In genomic region chr21:38661296-38662223, GRCh38 we compare ENCODE assay signal across 8 cellular contexts.
DNase-seq lines count a peak whose midpoint lies in the region; ATAC-seq, FAIRE-seq and TF ChIP-seq lines count a peak whose summit lies in the region.

No MANE protein-coding gene starts in this region.

- peak overlapping the region; percentile 36 for H3K4me3 ChIP-seq in SJSA1
- H3K4me3 ChIP-seq in esophagus squamous epithelium, result peak overlapping the region; percentile 54 to 78 (median 64)

- peaks cover 90% of the 10 kb centered on the region for H3K27me3 Mint-ChIP-seq in nephron progenitor cell (ENCODE audit: low read depth, poor library complexity)

- peak overlapping the region; percentile 75 for H3K4me3 Mint-ChIP-seq in nephron progenitor cell

- intact Hi-C loops in esophagus squamous epithelium (cut with DNase I), result no loop called here

- no peak for TF ChIP-seq POLR2A in esophagus squamous epithelium (IDR thresholded peaks at IDR 0.05)

- peaks cover 23% of the 10 kb centered on the region for H3K4me1 ChIP-seq in SJSA1 (replicated peaks)
- peaks cover 0 to 27% (median 10%) of the 10 kb centered on the region in 3 donors for H3K4me1 ChIP-seq in esophagus squamous epithelium

- no peaks in the 10 kb centered on the region for H3K9me3 ChIP-seq in SJSA1 (replicated peaks)
- H3K9me3 ChIP-seq in esophagus squamous epithelium, result no peaks in the 10 kb centered on the region

- WGBS in esophagus squamous epithelium, 2 donors, result 2 to 6% methylated on average over 30 to 33 of the region's 57 CpGs

- peak; percentile 35 for DNase-seq in GM10266 (ENCODE audit: extremely low spot score)
- peak in 1 of 2 experiments; percentile 79 for DNase-seq in SJSA1 (ENCODE audit: low read depth in 1 of 2, low spot score in 2 of 2)
- DNase-seq in esophagus squamous epithelium (lab: John Stamatoyannopoulos, UW), result no peak
- DNase-seq in nephron progenitor cell, result peak; percentile 55
- DNase-seq in RCC 7860 (ENCODE audit: low spot score), result no peak
- DNase-seq in glomerular visceral epithelial cell (ENCODE audit: extremely low spot score), result no peak
- DNase-seq in germinal center (ENCODE audit: low spot score), result no peak

- H3K27ac Mint-ChIP-seq in nephron progenitor cell, result no peak overlapping the region

- FAIRE-seq in RCC 7860 (lab: Jason Lieb, UNC), result no peak

- no peaks in the 10 kb centered on the region for H3K9me3 Mint-ChIP-seq in nephron progenitor cell

- H3K27ac ChIP-seq in SJSA1 (no peak overlapping the region), esophagus squamous epithelium (peak overlapping the region; percentile 50 to 78 (median 60))

- ATAC-seq in HG03342 (IDR thresholded peaks at IDR 0.05; ENCODE audit: unreplicated experiment), result no peak

- peaks cover 19% of the 10 kb centered on the region for H3K4me1 Mint-ChIP-seq in nephron progenitor cell

- no peak for TF ChIP-seq CTCF in GM10266 (IDR thresholded peaks at IDR 0.05; ENCODE audit: control insufficient read depth, insufficient read depth, low read depth, missing control alignments)
- no peak for TF ChIP-seq CTCF in esophagus squamous epithelium (IDR thresholded peaks at IDR 0.05)
- no peak for TF ChIP-seq CTCF in nephron progenitor cell (IDR thresholded peaks at IDR 0.05)

- H3K36me3 ChIP-seq in SJSA1 (no peaks in the 10 kb centered on the region), esophagus squamous epithelium (no peaks in the 10 kb centered on the region)

- H3K36me3 Mint-ChIP-seq in nephron progenitor cell (ENCODE audit: low read depth), result no peaks in the 10 kb centered on the region

- H3K27me3 ChIP-seq in SJSA1 (replicated peaks) (peaks cover 63% of the 10 kb centered on the region), esophagus squamous epithelium (peaks cover 0 to 47% (median 3%) of the 10 kb centered on the region in 4 donors)

Comparison
In these comparisons a context has a peak if more than half of its experiments do, and no peak if none do; other contexts are left out.
1. DNase-seq: peak in GM10266 (single experiment) and nephron progenitor cell (single experiment); none in esophagus squamous epithelium (single experiment), RCC 7860 (single experiment), glomerular visceral epithelial cell (single experiment) and germinal center (single experiment).